In genomic region chr11:74592441-74593362, GRCh38 we compare ENCODE assay signal across 8 cellular contexts. TPM values are rescaled to one million over a fixed set of nuclear protein-coding genes. Genes with fewer than 3 reads are reported as not detected.
A peak's percentile ranks its signal among the peaks of the same experiment; 100 is the strongest.
DNase-seq lines count a peak whose midpoint lies in the region; ATAC-seq lines count a peak whose summit lies in the region.

Gene POLD3 (plus strand): TSS chr11:74592582. CDS start chr11:74592659, 77 bp downstream.

- DNase-seq in C1 segment of cervical spinal cord (lab: John Stamatoyannopoulos, UW): peak; percentile 41 to 94 (median 90)
- DNase-seq in NCI-H748 treated with DMSO at 0.1 percent for 48 hours (lab: John Stamatoyannopoulos, UW): peak; percentile 85
- DNase-seq in activated CD4-positive, alpha-beta T cell treated with anti-CD3 and anti-CD28 coated beads, Interleukin-2, amount 50 U/mL, for 24 hours (ENCODE audit: low read depth in 1 of 2, low spot score in 1 of 2): peak; percentile 85 to 93
- peak; percentile 98 for DNase-seq in left lobe of liver (ENCODE audit: low spot score)
- peak; percentile 90 for DNase-seq in stimulated activated CD4-positive, alpha-beta T cell treated with anti-CD3 and anti-CD28 coated beads, Interleukin-2, amount 100 ng/mL, for 4 hours (ENCODE audit: low read depth)

- intact Hi-C loops in dendritic cell treated with granulocyte-macrophage colony-stimulating factor and Interleukin-4, amounts not matched to agents 40 ng/mL and 50 ng/mL, for 4 days (cut with micrococcal nuclease): no loop called here

- H3K36me3 Mint-ChIP-seq in dendritic cell treated with granulocyte-macrophage colony-stimulating factor and Interleukin-4, amounts not matched to agents 40 ng/mL and 50 ng/mL, for 4 days (ENCODE audit: low read depth): peaks cover 45% of the 10 kb centered on the region

- H3K4me3 Mint-ChIP-seq in dendritic cell treated with granulocyte-macrophage colony-stimulating factor and Interleukin-4, amounts not matched to agents 40 ng/mL and 50 ng/mL, for 4 days: peak within 1 kb of the TSS; percentile 91

- H3K9me3 Mint-ChIP-seq in dendritic cell treated with granulocyte-macrophage colony-stimulating factor and Interleukin-4, amounts not matched to agents 40 ng/mL and 50 ng/mL, for 4 days: peaks cover 8% of the 10 kb centered on the region

- ATAC-seq in GM19397 (IDR thresholded peaks at IDR 0.05; ENCODE audit: unreplicated experiment) (peak; percentile 91), HG03565 (IDR thresholded peaks at IDR 0.05; ENCODE audit: unreplicated experiment) (peak; percentile 83), left lobe of liver (peak; percentile 98)

- peak within 1 kb of the TSS; percentile 89 for H3K27ac Mint-ChIP-seq in dendritic cell treated with granulocyte-macrophage colony-stimulating factor and Interleukin-4, amounts not matched to agents 40 ng/mL and 50 ng/mL, for 4 days

- peaks cover 24% of the 10 kb centered on the region for H3K4me1 Mint-ChIP-seq in dendritic cell treated with granulocyte-macrophage colony-stimulating factor and Interleukin-4, amounts not matched to agents 40 ng/mL and 50 ng/mL, for 4 days (ENCODE audit: low read depth)

- H3K27me3 Mint-ChIP-seq in dendritic cell treated with granulocyte-macrophage colony-stimulating factor and Interleukin-4, amounts not matched to agents 40 ng/mL and 50 ng/mL, for 4 days: peaks cover 6% of the 10 kb centered on the region

RNA-seq across cellular contexts. Expression of gene POLD3, which starts in this region (rescaled TPM):
- total RNA-seq in left lobe of liver: 3.0 TPM

Comparison
In these comparisons a context has a peak if more than half of its experiments do, and no peak if none do; other contexts are left out.
1. Peak in every context shown above with its lines: DNase-seq and ATAC-seq.